ENCODE assay signal across 17 cellular contexts in genomic region chr14:104966261-104967143, GRCh38. TPM values are rescaled to one million over a fixed set of nuclear protein-coding genes. Genes with fewer than 3 reads are reported as not detected.
DNase-seq lines count a peak whose midpoint lies in the region; ATAC-seq lines count a peak whose summit lies in the region.
"Had no signal": no experiment of that assay in that cellular context is flagged by ENCODE, and none has a peak within 500 bp of the region (broad histone marks: within the 10 kb centered on the region; RNA-seq: fewer than 3 reads in every experiment).

No MANE protein-coding gene starts in this region.

- no peak overlapping the region for H3K27ac ChIP-seq in naive thymus-derived CD4-positive, alpha-beta T cell (ENCODE audit: low read depth, low read length)

- H3K36me3 ChIP-seq in naive thymus-derived CD4-positive, alpha-beta T cell (ENCODE audit: control insufficient read depth in 2 of 3, insufficient read depth in 3 of 3, low read length in 3 of 3): no peaks in the 10 kb centered on the region

- H3K9me3 Mint-ChIP-seq in naive thymus-derived CD4-positive, alpha-beta T cell: no peaks in the 10 kb centered on the region
- H3K9me3 Mint-ChIP-seq: activated naive CD4-positive, alpha-beta T cell treated with anti-CD3 and anti-CD28 coated beads, Interleukin-2, amount 10 ng/mL, durations not matched to agents 7 days and 5 days; brain had no signal

- DNase-seq in Right ventricle myocardium inferior (ENCODE audit: missing footprints) (peak; percentile 16), cardiac septum (ENCODE audit: low spot score) (no peak), left cardiac atrium (peak; percentile 40), posterior vena cava (ENCODE audit: low spot score) (peak; percentile 71), D341Med (ENCODE audit: low spot score) (no peak), putamen (ENCODE audit: low spot score) (no peak)
- no peak for DNase-seq in naive thymus-derived CD4-positive, alpha-beta T cell
- DNase-seq: 8988T; activated CD4-positive, alpha-beta T cell treated with anti-CD3 and anti-CD28 coated beads for 36 hours; activated naive CD4-positive, alpha-beta T cell treated with anti-CD3 and anti-CD28 coated beads, Interleukin-2, amount 10 ng/mL, durations not matched to agents 7 days and 5 days; activated T-cell treated with anti-CD3 and anti-CD28 coated beads for 4 hours; Karpas-422; mesendoderm; NCI-H1436; nucleus accumbens had no signal

- no peak overlapping the region for H3K4me3 ChIP-seq in naive thymus-derived CD4-positive, alpha-beta T cell (ENCODE audit: low read length)

- ATAC-seq in Right ventricle myocardium inferior: no peak
- no peak for ATAC-seq in left cardiac atrium
- ATAC-seq in naive thymus-derived CD4-positive, alpha-beta T cell: no peak
- no peak for ATAC-seq in HG02884 (IDR thresholded peaks at IDR 0.05; ENCODE audit: unreplicated experiment)

- peaks cover 0 to 4% of the 10 kb centered on the region in 2 donors for H3K27me3 ChIP-seq in naive thymus-derived CD4-positive, alpha-beta T cell (ENCODE audit: control insufficient read depth in 2 of 2, insufficient read depth in 2 of 2, low read length in 2 of 2)

- no peak overlapping the region for H3K27ac Mint-ChIP-seq in naive thymus-derived CD4-positive, alpha-beta T cell
- H3K27ac Mint-ChIP-seq: activated CD4-positive, alpha-beta T cell treated with anti-CD3 and anti-CD28 coated beads for 36 hours; activated naive CD4-positive, alpha-beta T cell treated with anti-CD3 and anti-CD28 coated beads, Interleukin-2, amount 10 ng/mL, durations not matched to agents 7 days and 5 days; brain had no signal

- H3K27me3 Mint-ChIP-seq in naive thymus-derived CD4-positive, alpha-beta T cell: peaks cover 5 to 11% (median 8%) of the 10 kb centered on the region in 5 donors

- CTCF ChIA-PET in naive thymus-derived CD4-positive, alpha-beta T cell (lab: Charles Lee): interaction anchor here (0.8 to 1.0 kb wide), 2 partner anchors 8 to 79 kb away, joined by 3 read pairs; no protein-coding TSS in a partner anchor

- intact Hi-C loops in Right ventricle myocardium inferior (cut with DNase I) (loop anchor here (2.0 kb wide), 1 partner anchor 34 kb away; no protein-coding TSS in a partner anchor), cardiac septum (cut with DNase I) (loop anchor here (5.0 kb wide), 1 partner anchor 34 kb away; no protein-coding TSS in a partner anchor), left cardiac atrium (cut with DNase I) (no loop called here), posterior vena cava (cut with DNase I) (loop anchor here (1.0 to 5.0 kb wide), 3 partner anchors 18 to 69 kb away; no protein-coding TSS in a partner anchor)
- intact Hi-C loops in naive thymus-derived CD4-positive, alpha-beta T cell (cut with micrococcal nuclease): no loop called here

- POLR2A ChIA-PET in naive thymus-derived CD4-positive, alpha-beta T cell (lab: Charles Lee): no interaction called here

- no peaks in the 10 kb centered on the region for H3K36me3 Mint-ChIP-seq in naive thymus-derived CD4-positive, alpha-beta T cell
- H3K36me3 Mint-ChIP-seq: activated naive CD4-positive, alpha-beta T cell treated with anti-CD3 and anti-CD28 coated beads, Interleukin-2, amount 10 ng/mL, durations not matched to agents 7 days and 5 days; brain had no signal

- no peak overlapping the region for H3K4me3 Mint-ChIP-seq in naive thymus-derived CD4-positive, alpha-beta T cell
- H3K4me3 Mint-ChIP-seq: activated CD4-positive, alpha-beta T cell treated with anti-CD3 and anti-CD28 coated beads for 36 hours; activated naive CD4-positive, alpha-beta T cell treated with anti-CD3 and anti-CD28 coated beads, Interleukin-2, amount 10 ng/mL, durations not matched to agents 7 days and 5 days; brain had no signal

- no peaks in the 10 kb centered on the region for H3K9me3 ChIP-seq in naive thymus-derived CD4-positive, alpha-beta T cell (ENCODE audit: control insufficient read depth in 2 of 3, low read length in 3 of 3)

- H3K4me1 ChIP-seq in naive thymus-derived CD4-positive, alpha-beta T cell (ENCODE audit: control insufficient read depth in 2 of 2, insufficient read depth in 2 of 2, low read length in 2 of 2): no peaks in the 10 kb centered on the region

- H3K4me1 Mint-ChIP-seq in naive thymus-derived CD4-positive, alpha-beta T cell: no peaks in the 10 kb centered on the region
- H3K4me1 Mint-ChIP-seq: activated CD4-positive, alpha-beta T cell treated with anti-CD3 and anti-CD28 coated beads for 36 hours; activated naive CD4-positive, alpha-beta T cell treated with anti-CD3 and anti-CD28 coated beads, Interleukin-2, amount 10 ng/mL, durations not matched to agents 7 days and 5 days had no signal

RNA-seq across cellular contexts. Expression of gene AHNAK2, which starts 11.7 kb away (rescaled TPM):
- total RNA-seq in Right ventricle myocardium inferior (2.5 TPM), cardiac septum (4.6 TPM), left cardiac atrium (1 to 10 TPM; 7.1 to 9.7 TPM), posterior vena cava (100 to 1,000 TPM; 242 to 274 TPM)
- total RNA-seq in naive thymus-derived CD4-positive, alpha-beta T cell: under 1 TPM in 1 of 5 experiments, not detected in 4; 0.02 TPM
- not detected for polyA plus RNA-seq in naive thymus-derived CD4-positive, alpha-beta T cell

RNA-seq across cellular contexts. Expression of gene CLBA1, which starts 19.1 kb away (rescaled TPM):
- total RNA-seq in Right ventricle myocardium inferior (1.9 TPM), cardiac septum (2.7 TPM), left cardiac atrium (1 to 10 TPM; 1.9 TPM), posterior vena cava (1 to 10 TPM; 4.7 to 5.6 TPM)
- total RNA-seq in naive thymus-derived CD4-positive, alpha-beta T cell: 1 to 10 TPM in 4 of 5 experiments, under 1 TPM in 1; 0.51 to 2.1 (median 1.3) TPM
- polyA plus RNA-seq in naive thymus-derived CD4-positive, alpha-beta T cell: under 1 TPM; 0.26 to 0.72 TPM

RNA-seq across cellular contexts. Expression of gene PLD4, which starts 41.8 kb away (rescaled TPM):
- total RNA-seq in Right ventricle myocardium inferior (not detected), cardiac septum (0.51 TPM), left cardiac atrium (under 1 TPM; 0.13 to 0.24 TPM), posterior vena cava (under 1 TPM in 1 of 2 donors, not detected in 1; 0.24 TPM)
- 10 to 100 TPM in 1 of 5 experiments, 1 to 10 TPM in 2, under 1 TPM in 2; 0.10 to 32.0 (median 1.2) TPM for total RNA-seq in naive thymus-derived CD4-positive, alpha-beta T cell
- under 1 TPM in 1 of 2 donors, not detected in 1; 0.35 TPM for polyA plus RNA-seq in naive thymus-derived CD4-positive, alpha-beta T cell
- total RNA-seq: activated CD4-positive, alpha-beta T cell treated with anti-CD3 and anti-CD28 coated beads for 36 hours had no signal

RNA-seq across cellular contexts. Expression of gene CDCA4, which starts 54.4 kb away (rescaled TPM):
- total RNA-seq in Right ventricle myocardium inferior: 3.1 TPM
- total RNA-seq in cardiac septum: 2.3 TPM
- 1 to 10 TPM; 3.2 to 3.3 TPM for total RNA-seq in left cardiac atrium
- 1 to 10 TPM; 4.3 to 4.8 TPM for total RNA-seq in posterior vena cava
- total RNA-seq in naive thymus-derived CD4-positive, alpha-beta T cell: 10 to 100 TPM; 12.7 to 47.8 (median 14.0) TPM
- 10 to 100 TPM in 1 of 2 donors, 1 to 10 TPM in 1; 8.0 to 12.1 TPM for polyA plus RNA-seq in naive thymus-derived CD4-positive, alpha-beta T cell

Comparison
In these comparisons a context has a peak if more than half of its experiments do, and no peak if none do; other contexts are left out.
1. DNase-seq: peak in Right ventricle myocardium inferior (single experiment), left cardiac atrium (single experiment) and posterior vena cava (single experiment); none in cardiac septum (single experiment), naive thymus-derived CD4-positive, alpha-beta T cell (0 of 9), D341Med (single experiment) and putamen (single experiment).
2. intact Hi-C loops: an anchor here in Right ventricle myocardium inferior (2.0 kb wide), cardiac septum (5.0 kb wide) and posterior vena cava (1.0 to 5.0 kb wide); none called in left cardiac atrium and naive thymus-derived CD4-positive, alpha-beta T cell.
3. RNA of gene AHNAK2, which starts 11.7 kb away (total RNA-seq): 242 to 274 TPM in posterior vena cava; 7.1 to 9.7 TPM in left cardiac atrium, 4.6 TPM in cardiac septum (single experiment), 2.5 TPM in Right ventricle myocardium inferior (single experiment) and 0.02 TPM in naive thymus-derived CD4-positive, alpha-beta T cell; every median in the first group is over 10 times any median in the second.